In genomic region chr9:76394023-76394895, GRCh38 we compare ENCODE assay signal across 8 cellular contexts. TPM values are rescaled to one million over a fixed set of nuclear protein-coding genes. Genes with fewer than 3 reads are reported as not detected.
DNase-seq lines count a peak whose midpoint lies in the region; ATAC-seq and TF ChIP-seq lines count a peak whose summit lies in the region.

Gene RFK (minus strand): TSS chr9:76394426. CDS start chr9:76394171, 255 bp downstream.

- H3K4me1 Mint-ChIP-seq in activated T-cell treated with anti-CD3 and anti-CD28 coated beads, Interleukin-2, amount 50 U/mL, for 24 hours (ENCODE audit: low read depth), result peaks cover 35% of the 10 kb centered on the region

- peak within 1 kb of the TSS; percentile 90 for H3K4me2 ChIP-seq in OCI-LY3 (ENCODE audit: low read length)

- no peaks in the 10 kb centered on the region for H3K27me3 Mint-ChIP-seq in activated T-cell treated with anti-CD3 and anti-CD28 coated beads, Interleukin-2, amount 50 U/mL, for 24 hours

- H3K36me3 Mint-ChIP-seq in activated T-cell treated with anti-CD3 and anti-CD28 coated beads, Interleukin-2, amount 50 U/mL, for 24 hours (ENCODE audit: low read depth), result peaks cover 36% of the 10 kb centered on the region

- H3K9ac ChIP-seq in HUES64 (ENCODE audit: low read depth, low read length), result peak within 1 kb of the TSS; percentile 92
- peak within 1 kb of the TSS; percentile 87 for H3K9ac ChIP-seq in OCI-LY3 (ENCODE audit: low read length)
- peak within 1 kb of the TSS; percentile 79 for H3K9ac ChIP-seq in muscle layer of colon (ENCODE audit: low read length)

- H3K4me3 ChIP-seq in HUES64 (ENCODE audit: low read length) (peak within 1 kb of the TSS; percentile 99), OCI-LY3 (ENCODE audit: low read length) (peak within 1 kb of the TSS; percentile 78), esophagus (ENCODE audit: low read depth in 1 of 2, low read length in 2 of 2) (peak within 1 kb of the TSS; percentile 89 to 95), muscle layer of colon (ENCODE audit: low read depth in 1 of 2, low read length in 2 of 2) (peak within 1 kb of the TSS; percentile 93 to 94)

- peak; percentile 44 for TF ChIP-seq CTCF in OCI-LY3 (IDR thresholded peaks at IDR 0.05; ENCODE audit: low read depth, low read length)

- H3K4me3 Mint-ChIP-seq in activated T-cell treated with anti-CD3 and anti-CD28 coated beads, Interleukin-2, amount 50 U/mL, for 24 hours, result peak within 1 kb of the TSS; percentile 90

- H3K27ac Mint-ChIP-seq in activated T-cell treated with anti-CD3 and anti-CD28 coated beads, Interleukin-2, amount 50 U/mL, for 24 hours, result peak within 1 kb of the TSS; percentile 98

- DNase-seq in DMS114 treated with DMSO at 0.1 percent for 48 hours (lab: John Stamatoyannopoulos, UW; ENCODE audit: unreplicated experiment), result peak; percentile 74
- DNase-seq in activated T-cell treated with anti-CD3 and anti-CD28 coated beads, Interleukin-2, amount 50 U/mL, for 24 hours, result peak; percentile 98
- DNase-seq in stimulated activated CD8-positive, alpha-beta memory T cell treated with anti-CD3 and anti-CD28 coated beads, Interleukin-7, amount 100 ng/mL, for 4 hours (ENCODE audit: low read depth in 2 of 2), result peak; percentile 75 to 92

- no peaks in the 10 kb centered on the region for H4K20me1 ChIP-seq in OCI-LY3 (ENCODE audit: insufficient read depth, low read length)

- H3K9me3 ChIP-seq in HUES64 (ENCODE audit: insufficient read depth, low read depth, low read length), result peaks cover 5% of the 10 kb centered on the region; the same call in 1 of the 2 replicates
- peaks cover 9% of the 10 kb centered on the region; the same call in 1 of the 2 replicates for H3K9me3 ChIP-seq in OCI-LY3 (ENCODE audit: insufficient read depth, low read length)
- H3K9me3 ChIP-seq in esophagus (ENCODE audit: control insufficient read depth in 2 of 2, insufficient read depth in 1 of 2, low read depth in 1 of 2, low read length in 1 of 2), result peaks cover 0 to 2% of the 10 kb centered on the region in 2 donors
- no peaks in the 10 kb centered on the region for H3K9me3 ChIP-seq in muscle layer of colon (ENCODE audit: low read length)

- H3K27ac ChIP-seq in HUES64 (ENCODE audit: low read depth, low read length) (peak within 1 kb of the TSS; percentile 96), OCI-LY3 (ENCODE audit: low read length) (peak within 1 kb of the TSS; percentile 60), esophagus (ENCODE audit: low read depth in 2 of 2, low read length in 1 of 2) (peak within 1 kb of the TSS; percentile 93 to 94), muscle layer of colon (ENCODE audit: low read depth, low read length) (peak within 1 kb of the TSS; percentile 92)

- peak within 1 kb of the TSS; percentile 96 for H2AFZ ChIP-seq in OCI-LY3 (ENCODE audit: low read depth, low read length)

- no peaks in the 10 kb centered on the region for H3K9me3 Mint-ChIP-seq in activated T-cell treated with anti-CD3 and anti-CD28 coated beads, Interleukin-2, amount 50 U/mL, for 24 hours

- H3K36me3 ChIP-seq in HUES64 (ENCODE audit: insufficient read depth, low read length) (peaks cover 20% of the 10 kb centered on the region), OCI-LY3 (replicated peaks; ENCODE audit: low read depth, low read length) (peaks cover 18% of the 10 kb centered on the region), esophagus (ENCODE audit: control insufficient read depth in 2 of 2, insufficient read depth in 2 of 2, low read length in 1 of 2) (no peaks in the 10 kb centered on the region), muscle layer of colon (ENCODE audit: insufficient read depth, low read length) (no peaks in the 10 kb centered on the region)

- peaks cover 18% of the 10 kb centered on the region for H3K79me2 ChIP-seq in OCI-LY3 (ENCODE audit: low read length)

- no peaks in the 10 kb centered on the region for H3K4me1 ChIP-seq in HUES64 (ENCODE audit: insufficient read depth, low read length)
- peaks cover 6% of the 10 kb centered on the region; the same call in 1 of the 2 replicates for H3K4me1 ChIP-seq in OCI-LY3 (ENCODE audit: low read length)
- no peaks in the 10 kb centered on the region for H3K4me1 ChIP-seq in esophagus (ENCODE audit: control insufficient read depth in 2 of 2, insufficient read depth in 2 of 2, low read length in 1 of 2)
- H3K4me1 ChIP-seq in muscle layer of colon (ENCODE audit: insufficient read depth, low read length), result peaks cover 9% of the 10 kb centered on the region

- H3K27me3 ChIP-seq in HUES64 (ENCODE audit: insufficient read depth, low read length) (no peaks in the 10 kb centered on the region), OCI-LY3 (ENCODE audit: low read depth, low read length) (no peaks in the 10 kb centered on the region), esophagus (ENCODE audit: control insufficient read depth in 1 of 2, insufficient read depth in 2 of 2, low read length in 2 of 2) (no peaks in the 10 kb centered on the region), muscle layer of colon (ENCODE audit: control insufficient read depth in 1 of 2, insufficient read depth in 2 of 2, low read length in 2 of 2) (no peaks in the 10 kb centered on the region)

- ATAC-seq in GM21447 (IDR thresholded peaks at IDR 0.05; ENCODE audit: unreplicated experiment), result peak; percentile 66

- WGBS in HUES64, result under 1% methylated on average over 91 of the region's 91 CpGs
- WGBS in esophagus, 2 donors, result 0% methylated on average over 64 to 91 of the region's 91 CpGs

RNA-seq across cellular contexts. Expression of gene RFK, which starts in this region (rescaled TPM):
- 12.9 TPM for polyA plus RNA-seq in HUES64 (2013, experiment 1 of 2)
- polyA plus RNA-seq in HUES64 (2013, experiment 2 of 2), result 13.6 TPM
- polyA plus RNA-seq in esophagus, result 1 to 10 TPM; 5.4 to 6.9 TPM

Comparison
In these comparisons a context has a peak if more than half of its experiments do, and no peak if none do; other contexts are left out.
1. Peak in every context shown above with its lines: DNase-seq, ATAC-seq, H3K4me3 ChIP-seq and H3K27ac ChIP-seq.